ENCODE assay signal across 13 cellular contexts in the genomic region with DNA sequence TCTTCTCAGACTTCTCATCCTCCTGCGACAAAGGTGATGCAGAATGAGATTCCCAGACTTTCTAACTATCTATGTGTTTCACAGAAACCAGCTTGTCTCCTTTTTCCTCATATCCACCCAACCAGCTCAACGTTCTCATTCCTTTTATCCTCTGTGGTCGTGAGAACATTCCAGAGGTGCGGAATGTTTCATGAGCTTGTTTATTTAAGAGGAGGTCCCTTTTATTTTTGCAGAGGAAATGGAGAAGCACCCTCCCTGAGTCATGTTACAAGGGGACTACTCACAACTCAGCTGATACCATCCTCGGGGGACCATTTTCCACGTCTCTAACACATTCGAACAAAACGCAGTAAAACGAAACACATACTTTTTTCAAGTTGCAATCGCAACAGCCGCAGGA.
DNase-seq lines count a peak whose midpoint lies in the region; ATAC-seq and TF ChIP-seq lines count a peak whose summit lies in the region.
"Had no signal": no experiment of that assay in that cellular context is flagged by ENCODE, and none has a peak within 500 bp of the region (broad histone marks: within the 10 kb centered on the region; RNA-seq: fewer than 3 reads in every experiment).

No MANE protein-coding gene starts in this region.

- H3K36me3 ChIP-seq in HEK293 (ENCODE audit: control insufficient read depth in 2 of 2, insufficient read depth in 1 of 2, low read length in 2 of 2) = peaks cover 0 to 5% of the 10 kb centered on the region in 2 experiments; a peak in 1 of 3 replicates
- no peaks in the 10 kb centered on the region for H3K36me3 ChIP-seq in adipocyte (ENCODE audit: control insufficient read depth, insufficient read depth, low read length, severe bottlenecking)
- H3K36me3 ChIP-seq in tibial artery = peaks cover 0 to 9% (median 0%) of the 10 kb centered on the region in 3 donors
- H3K36me3 ChIP-seq in WERI-Rb-1 = peaks cover 44% of the 10 kb centered on the region

- H3K27me3 ChIP-seq in adipocyte (replicated peaks; ENCODE audit: control insufficient read depth, insufficient read depth, low read length) (no peaks in the 10 kb centered on the region), tibial artery (no peaks in the 10 kb centered on the region), WERI-Rb-1 (ENCODE audit: insufficient read depth, low read depth, severe bottlenecking) (no peaks in the 10 kb centered on the region)
- H3K27me3 ChIP-seq: stomach had no signal

- H3K4me3 ChIP-seq in HEK293 (ENCODE audit: low read depth, low read length) (no peak overlapping the region), adipocyte (ENCODE audit: low read length) (peak overlapping the region; percentile 10), tibial artery (peak overlapping the region; percentile 0 to 2), WERI-Rb-1 (ENCODE audit: low read depth, low read length) (no peak overlapping the region)
- H3K4me3 ChIP-seq: stomach had no signal

- H3K9me3 ChIP-seq in HEK293 (ENCODE audit: control insufficient read depth, insufficient read depth, low read depth, low read length) = no peaks in the 10 kb centered on the region
- no peaks in the 10 kb centered on the region for H3K9me3 ChIP-seq in adipocyte (ENCODE audit: control insufficient read depth, low read length)
- no peaks in the 10 kb centered on the region for H3K9me3 ChIP-seq in tibial artery
- no peaks in the 10 kb centered on the region for H3K9me3 ChIP-seq in WERI-Rb-1 (ENCODE audit: severe bottlenecking)
- H3K9me3 ChIP-seq: stomach had no signal

- peaks cover 15% of the 10 kb centered on the region for H3K27me3 Mint-ChIP-seq in activated CD8-positive, alpha-beta memory T cell treated with anti-CD3 and anti-CD28 coated beads, Interleukin-2, amount 10 ng/mL, durations not matched to agents 7 days and 5 days

- H3K9me3 Mint-ChIP-seq in activated CD8-positive, alpha-beta memory T cell treated with anti-CD3 and anti-CD28 coated beads, Interleukin-2, amount 10 ng/mL, durations not matched to agents 7 days and 5 days (ENCODE audit: low read depth) = no peaks in the 10 kb centered on the region
- H3K9me3 Mint-ChIP-seq: activated T-cell treated with anti-CD3 and anti-CD28 coated beads, Interleukin-2, amount 50 U/mL, for 4 hours; IgD-negative memory B cell had no signal

- ATAC-seq in activated CD8-positive, alpha-beta memory T cell treated with anti-CD3 and anti-CD28 coated beads, Interleukin-2, amount 10 ng/mL, durations not matched to agents 7 days and 5 days = no peak
- no peak for ATAC-seq in HG03196 (IDR thresholded peaks at IDR 0.05; ENCODE audit: unreplicated experiment)
- ATAC-seq: activated T-cell treated with anti-CD3 and anti-CD28 coated beads, Interleukin-2, amount 50 U/mL, for 4 hours; left lobe of liver had no signal

- CTCF ChIA-PET in HEK293 (lab: Yijun Ruan, JAX) = interaction anchor here (0.6 to 3.7 kb wide), 3 partner anchors 13 to 408 kb away, joined by 3 to 26 read pairs (median 4); no protein-coding TSS in a partner anchor
- CTCF ChIA-PET in activated CD8-positive, alpha-beta memory T cell treated with anti-CD3 and anti-CD28 coated beads, Interleukin-2, amount 10 ng/mL, durations not matched to agents 7 days and 5 days (lab: Charles Lee) = interaction anchor here (2.8 kb wide), 1 partner anchor 13 kb away, joined by 8 read pairs; no protein-coding TSS in a partner anchor

- intact Hi-C loops in tibial artery (cut with DNase I; ENCODE audit: low total_unique reads) = no loop called here

- H3K27ac ChIP-seq in HEK293 (ENCODE audit: extremely low read depth, low read depth, low read length) = no peak overlapping the region
- H3K27ac ChIP-seq in tibial artery = peak overlapping the region; percentile 58 to 90
- H3K27ac ChIP-seq in WERI-Rb-1 = no peak overlapping the region

- H3K4me1 ChIP-seq in HEK293 (ENCODE audit: control insufficient read depth, insufficient read depth, low read length) (peaks cover 32% of the 10 kb centered on the region), adipocyte (ENCODE audit: control insufficient read depth, insufficient read depth, low read length) (peaks cover 31% of the 10 kb centered on the region), tibial artery (peaks cover 5 to 100% (median 72%) of the 10 kb centered on the region in 4 donors)

- TF ChIP-seq CTCF in HEK293 (tag by site-specific recombination; IDR thresholded peaks at IDR 0.05) = no peak
- no peak for TF ChIP-seq CTCF in tibial artery (IDR thresholded peaks at IDR 0.05)
- no peak for TF ChIP-seq CTCF in WERI-Rb-1 (IDR thresholded peaks at IDR 0.05; ENCODE audit: low read depth, low read length)

- no peaks in the 10 kb centered on the region for H3K36me3 Mint-ChIP-seq in activated CD8-positive, alpha-beta memory T cell treated with anti-CD3 and anti-CD28 coated beads, Interleukin-2, amount 10 ng/mL, durations not matched to agents 7 days and 5 days
- H3K36me3 Mint-ChIP-seq: IgD-negative memory B cell had no signal

- H3K9ac ChIP-seq in adipocyte (ENCODE audit: low read length) = no peak overlapping the region

- DNase-seq in adipocyte (ENCODE audit: low read depth) = peak; percentile 92
- DNase-seq in foreskin melanocyte = peak; percentile 76
- DNase-seq in tibial artery = no peak
- DNase-seq in WERI-Rb-1 = no peak
- no peak for DNase-seq in activated CD8-positive, alpha-beta memory T cell treated with anti-CD3 and anti-CD28 coated beads, Interleukin-2, amount 10 ng/mL, durations not matched to agents 7 days and 5 days
- DNase-seq: activated T-cell treated with anti-CD3 and anti-CD28 coated beads, Interleukin-2, amount 50 U/mL, for 4 hours; effector CD4-positive, alpha-beta T cell; NCI-H510A treated with DMSO at 0.1 percent for 48 hours; stomach had no signal

- H3K4me1 Mint-ChIP-seq in activated CD8-positive, alpha-beta memory T cell treated with anti-CD3 and anti-CD28 coated beads, Interleukin-2, amount 10 ng/mL, durations not matched to agents 7 days and 5 days = no peaks in the 10 kb centered on the region
- H3K4me1 Mint-ChIP-seq: IgD-negative memory B cell had no signal

- no peak overlapping the region for H3K4me3 Mint-ChIP-seq in activated CD8-positive, alpha-beta memory T cell treated with anti-CD3 and anti-CD28 coated beads, Interleukin-2, amount 10 ng/mL, durations not matched to agents 7 days and 5 days
- H3K4me3 Mint-ChIP-seq: activated T-cell treated with anti-CD3 and anti-CD28 coated beads, Interleukin-2, amount 50 U/mL, for 4 hours; IgD-negative memory B cell had no signal

- POLR2A ChIA-PET in HEK293 (lab: Yijun Ruan, JAX) = no interaction called here

- H3K27ac Mint-ChIP-seq in activated CD8-positive, alpha-beta memory T cell treated with anti-CD3 and anti-CD28 coated beads, Interleukin-2, amount 10 ng/mL, durations not matched to agents 7 days and 5 days = no peak overlapping the region
- H3K27ac Mint-ChIP-seq: IgD-negative memory B cell had no signal

TF ChIP-seq in HEK293, 187 proteins besides CTCF, POLR2A, EP300 and RAD21 (continues in another document):
- TF ChIP-seq ZBTB48 (tag by site-specific recombination; IDR thresholded peaks at IDR 0.05) (peak; percentile 38; the same call in 1 of the 2 replicates), ZNF169 (tag by site-specific recombination; IDR thresholded peaks at IDR 0.05) (no peak), ZNF404 (tag by site-specific recombination; IDR thresholded peaks at IDR 0.05) (no peak), ZNF394 (tag by site-specific recombination; IDR thresholded peaks at IDR 0.05; ENCODE audit: borderline replicate concordance) (peak; percentile 34; the same call in 1 of the 2 replicates), ZNF561 (tag by site-specific recombination; IDR thresholded peaks at IDR 0.05; ENCODE audit: borderline replicate concordance) (0 out of 2 replicates have a peak, but pooled peaks have one; percentile 29)
- TF ChIP-seq, protein P1, sequence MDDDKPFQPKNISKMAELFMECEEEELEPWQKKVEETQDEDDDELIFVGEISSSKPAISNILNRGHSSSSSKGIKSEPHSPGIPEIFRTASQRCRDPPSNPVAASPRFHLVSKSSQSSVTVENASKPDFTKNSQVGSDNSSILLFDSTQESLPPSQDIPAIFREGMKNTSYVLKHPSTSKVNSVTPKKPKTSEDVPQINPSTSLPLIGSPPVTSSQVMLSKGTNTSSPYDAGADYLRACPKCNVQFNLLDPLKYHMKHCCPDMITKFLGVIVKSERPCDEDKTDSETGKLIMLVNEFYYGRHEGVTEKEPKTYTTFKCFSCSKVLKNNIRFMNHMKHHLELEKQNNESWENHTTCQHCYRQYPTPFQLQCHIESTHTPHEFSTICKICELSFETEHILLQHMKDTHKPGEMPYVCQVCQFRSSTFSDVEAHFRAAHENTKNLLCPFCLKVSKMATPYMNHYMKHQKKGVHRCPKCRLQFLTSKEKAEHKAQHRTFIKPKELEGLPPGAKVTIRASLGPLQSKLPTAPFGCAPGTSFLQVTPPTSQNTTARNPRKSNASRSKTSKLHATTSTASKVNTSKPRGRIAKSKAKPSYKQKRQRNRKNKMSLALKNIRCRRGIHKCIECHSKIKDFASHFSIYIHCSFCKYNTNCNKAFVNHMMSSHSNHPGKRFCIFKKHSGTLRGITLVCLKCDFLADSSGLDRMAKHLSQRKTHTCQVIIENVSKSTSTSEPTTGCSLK (tag by site-specific recombination; IDR thresholded peaks at IDR 0.05) = no peak
- TF ChIP-seq, protein P2, sequence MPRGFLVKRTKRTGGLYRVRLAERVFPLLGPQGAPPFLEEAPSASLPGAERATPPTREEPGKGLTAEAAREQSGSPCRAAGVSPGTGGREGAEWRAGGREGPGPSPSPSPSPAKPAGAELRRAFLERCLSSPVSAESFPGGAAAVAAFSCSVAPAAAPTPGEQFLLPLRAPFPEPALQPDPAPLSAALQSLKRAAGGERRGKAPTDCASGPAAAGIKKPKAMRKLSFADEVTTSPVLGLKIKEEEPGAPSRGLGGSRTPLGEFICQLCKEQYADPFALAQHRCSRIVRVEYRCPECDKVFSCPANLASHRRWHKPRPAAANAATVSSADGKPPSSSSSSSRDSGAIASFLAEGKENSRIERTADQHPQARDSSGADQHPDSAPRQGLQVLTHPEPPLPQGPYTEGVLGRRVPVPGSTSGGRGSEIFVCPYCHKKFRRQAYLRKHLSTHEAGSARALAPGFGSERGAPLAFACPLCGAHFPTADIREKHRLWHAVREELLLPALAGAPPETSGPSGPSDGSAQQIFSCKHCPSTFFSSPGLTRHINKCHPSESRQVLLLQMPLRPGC (tag by site-specific recombination; IDR thresholded peaks at IDR 0.05) = 0 out of 2 replicates have a peak, but pooled peaks have one; percentile 53

Comparison
In these comparisons a context has a peak if more than half of its experiments do, and no peak if none do; other contexts are left out.
1. H3K27ac ChIP-seq: peak in tibial artery (2 of 2); none in HEK293 (single experiment) and WERI-Rb-1 (single experiment).
2. H3K4me3 ChIP-seq: peak in adipocyte (single experiment) and tibial artery (2 of 2); none in HEK293 (single experiment) and WERI-Rb-1 (single experiment).
3. DNase-seq: peak in adipocyte (single experiment) and foreskin melanocyte (single experiment); none in tibial artery (0 of 2), WERI-Rb-1 (single experiment) and activated CD8-positive, alpha-beta memory T cell treated with anti-CD3 and anti-CD28 coated beads, Interleukin-2, amount 10 ng/mL, durations not matched to agents 7 days and 5 days (single experiment).